Comparison of ENCODE assay signal across 36 cellular contexts in the genomic region with DNA sequence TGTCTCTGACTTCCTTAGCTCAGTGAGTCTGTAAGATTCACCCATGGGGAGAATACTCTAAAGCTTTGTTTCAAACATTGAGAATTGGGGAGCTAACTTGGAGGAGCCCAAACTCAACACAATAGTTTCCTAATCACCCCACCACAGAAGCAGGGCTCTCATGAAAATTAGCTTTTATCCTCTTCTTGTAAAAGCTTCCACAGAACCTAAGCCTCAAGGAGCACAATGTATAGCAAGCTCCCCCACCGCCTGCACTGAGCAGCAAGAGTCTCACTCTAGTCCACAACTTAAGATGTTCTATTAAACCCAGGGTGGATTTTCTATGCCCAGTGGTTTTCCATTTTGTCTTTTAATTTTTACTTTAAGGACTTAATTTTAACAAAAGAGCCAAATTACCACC.
"Had no signal": no experiment of that assay in that cellular context is flagged by ENCODE, and none has a peak within 500 bp of the region (broad histone marks: within the 10 kb centered on the region; RNA-seq: fewer than 3 reads in every experiment).

No MANE protein-coding gene starts in this region.

- H3K4me2 ChIP-seq: hepatocyte had no signal

- H3K4me1 ChIP-seq: ascending aorta, gastrocnemius medialis, pancreas, prostate gland, testis, uterus had no signal

- H3K27ac Mint-ChIP-seq: activated naive CD4-positive, alpha-beta T cell treated with anti-CD3 and anti-CD28 coated beads, Interleukin-2, amount 10 ng/mL, durations not matched to agents 7 days and 5 days; activated naive CD8-positive, alpha-beta T cell treated with anti-CD3 and anti-CD28 coated beads, Interleukin-2, amount 10 ng/mL, durations not matched to agents 7 days and 5 days; activated T-helper 1 cell treated with anti-CD3 and anti-CD28 coated beads, Interleukin-12 subunit alpha, Interleukin-12 subunit beta, Interleukin-2, Interleukin-4 antibody, amounts not matched to agents 30 ng/mL and 10 ng/mL and 1 ng/mL, durations not matched to agents 14 hours and 24 hours and 36 hours; brain; mesothelial cell of epicardium; naive thymus-derived CD4-positive, alpha-beta T cell; stimulated activated effector memory CD8-positive, alpha-beta T cell treated with anti-CD3 and anti-CD28 coated beads, Interleukin-12 subunit alpha, Interleukin-12 subunit beta, amount 100 ng/mL, for 72 hours had no signal

- H3K36me3 ChIP-seq: ascending aorta, cardiac muscle cell, gastrocnemius medialis, pancreas, prostate gland, uterus had no signal

- H3K9me3 ChIP-seq: ascending aorta, gastrocnemius medialis, pancreas, prostate gland, testis, uterus had no signal

- H3K4me1 Mint-ChIP-seq: brain had no signal

- DNase-seq: activated CD4-positive, alpha-beta T cell treated with anti-CD3 and anti-CD28 coated beads for 48 hours; activated CD4-positive, alpha-beta T cell treated with anti-CD3 and anti-CD28 coated beads, Interleukin-2, amount 50 U/mL, for 48 hours; activated CD8-positive, alpha-beta memory T cell treated with anti-CD3 and anti-CD28 coated beads, Interleukin-2, amount 50 U/mL, for 4 hours; activated gamma-delta T cell; activated naive CD4-positive, alpha-beta T cell treated with anti-CD3 and anti-CD28 coated beads, Interleukin-2, amount 10 ng/mL, durations not matched to agents 7 days and 5 days; activated naive CD8-positive, alpha-beta T cell treated with anti-CD3 and anti-CD28 coated beads, Interleukin-2, amount 10 ng/mL, durations not matched to agents 7 days and 5 days; activated T-cell treated with anti-CD3 and anti-CD28 coated beads, Interleukin-2, amount 50 U/mL, for 1 hour; dorsolateral prefrontal cortex; effector memory CD4-positive, alpha-beta T cell; gastrocnemius medialis; kidney; left colon; mammary epithelial cell; naive thymus-derived CD4-positive, alpha-beta T cell; nucleus accumbens; pancreas; retina; stimulated activated CD4-positive, alpha-beta T cell treated with anti-CD3 and anti-CD28 coated beads, Interleukin-12 subunit alpha, Interleukin-12 subunit beta, amount 100 ng/mL, for 4 hours; stimulated activated CD4-positive, alpha-beta T cell treated with anti-CD3 and anti-CD28 coated beads, Interleukin-4, amount 100 ng/mL, for 1 hour; T-helper 9 cell; testis; trophoblast cell; uterus had no signal

- H3K27ac ChIP-seq: ascending aorta, cardiac muscle cell, coronary artery, dorsolateral prefrontal cortex, gastrocnemius medialis, hepatocyte, pancreas, prostate gland, skin epidermis, testis, uterus, VCaP had no signal

- H3K4me3 Mint-ChIP-seq: activated naive CD4-positive, alpha-beta T cell treated with anti-CD3 and anti-CD28 coated beads, Interleukin-2, amount 10 ng/mL, durations not matched to agents 7 days and 5 days; activated naive CD8-positive, alpha-beta T cell treated with anti-CD3 and anti-CD28 coated beads, Interleukin-2, amount 10 ng/mL, durations not matched to agents 7 days and 5 days; activated T-helper 1 cell treated with anti-CD3 and anti-CD28 coated beads, Interleukin-12 subunit alpha, Interleukin-12 subunit beta, Interleukin-2, Interleukin-4 antibody, amounts not matched to agents 30 ng/mL and 10 ng/mL and 1 ng/mL, durations not matched to agents 14 hours and 24 hours and 36 hours; brain; mesothelial cell of epicardium; naive thymus-derived CD4-positive, alpha-beta T cell; stimulated activated effector memory CD8-positive, alpha-beta T cell treated with anti-CD3 and anti-CD28 coated beads, Interleukin-12 subunit alpha, Interleukin-12 subunit beta, amount 100 ng/mL, for 72 hours had no signal

- H3K27me3 ChIP-seq: ascending aorta, cardiac muscle cell, dorsolateral prefrontal cortex, gastrocnemius medialis, hepatocyte, pancreas, testis, uterus had no signal

- H3K4me3 ChIP-seq: ascending aorta, cardiac muscle cell, coronary artery, dorsolateral prefrontal cortex, gastrocnemius medialis, hepatocyte, pancreas, prostate gland, skin epidermis, testis, uterus had no signal

- H3K79me2 ChIP-seq: hepatocyte had no signal

- ATAC-seq: activated CD4-positive, CD25-positive, alpha-beta regulatory T cell treated with anti-CD3 and anti-CD28 coated beads, Interleukin-2, amount 50 U/mL, for 24 hours; gastrocnemius medialis; left colon; naive thymus-derived CD4-positive, alpha-beta T cell; pancreas; sciatic nerve; stimulated activated effector memory CD8-positive, alpha-beta T cell treated with anti-CD3 and anti-CD28 coated beads, Interleukin-12 subunit alpha, Interleukin-12 subunit beta, amount 100 ng/mL, for 72 hours had no signal

- H2AFZ ChIP-seq: hepatocyte had no signal

- H3K9me3 Mint-ChIP-seq: activated naive CD4-positive, alpha-beta T cell treated with anti-CD3 and anti-CD28 coated beads, Interleukin-2, amount 10 ng/mL, durations not matched to agents 7 days and 5 days; activated naive CD8-positive, alpha-beta T cell treated with anti-CD3 and anti-CD28 coated beads, Interleukin-2, amount 10 ng/mL, durations not matched to agents 7 days and 5 days; activated T-helper 1 cell treated with anti-CD3 and anti-CD28 coated beads, Interleukin-12 subunit alpha, Interleukin-12 subunit beta, Interleukin-2, Interleukin-4 antibody, amounts not matched to agents 30 ng/mL and 10 ng/mL and 1 ng/mL, durations not matched to agents 14 hours and 24 hours and 36 hours; brain; mesothelial cell of epicardium; stimulated activated effector memory CD8-positive, alpha-beta T cell treated with anti-CD3 and anti-CD28 coated beads, Interleukin-12 subunit alpha, Interleukin-12 subunit beta, amount 100 ng/mL, for 72 hours had no signal

- H3K36me3 Mint-ChIP-seq: activated naive CD4-positive, alpha-beta T cell treated with anti-CD3 and anti-CD28 coated beads, Interleukin-2, amount 10 ng/mL, durations not matched to agents 7 days and 5 days; activated naive CD8-positive, alpha-beta T cell treated with anti-CD3 and anti-CD28 coated beads, Interleukin-2, amount 10 ng/mL, durations not matched to agents 7 days and 5 days; brain; mesothelial cell of epicardium; naive thymus-derived CD4-positive, alpha-beta T cell had no signal

- H3K27me3 Mint-ChIP-seq: activated naive CD8-positive, alpha-beta T cell treated with anti-CD3 and anti-CD28 coated beads, Interleukin-2, amount 10 ng/mL, durations not matched to agents 7 days and 5 days; brain had no signal
